1 cellular context compared by ENCODE assay signal in genomic region chr11:108396672-108397071, GRCh38.
TF ChIP-seq lines count a peak whose summit lies in the region.

No MANE protein-coding gene starts in this region.

TF ChIP-seq in HEK293, 187 proteins besides CTCF, POLR2A, EP300 and RAD21 (continued from another document):
- TF ChIP-seq ZNF518A (tag by site-specific recombination; conservative IDR thresholded peaks at IDR 0.05; ENCODE audit: low read depth) (peak; percentile 60; the same call in 1 of the 2 replicates), ZNF555 (tag by site-specific recombination; conservative IDR thresholded peaks at IDR 0.05) (peak; percentile 43), ZNF394 (tag by site-specific recombination; IDR thresholded peaks at IDR 0.05; ENCODE audit: borderline replicate concordance) (peak; percentile 73; the same call in 1 of the 2 replicates), ZBTB11 (tag by site-specific recombination; conservative IDR thresholded peaks at IDR 0.05; ENCODE audit: low read depth) (peak; percentile 58), ZNF623 (tag by site-specific recombination; IDR thresholded peaks at IDR 0.05) (peak; percentile 58; the same call in 1 of the 2 replicates)
